ENCODE assay signal across 19 cellular contexts in the genomic region with DNA sequence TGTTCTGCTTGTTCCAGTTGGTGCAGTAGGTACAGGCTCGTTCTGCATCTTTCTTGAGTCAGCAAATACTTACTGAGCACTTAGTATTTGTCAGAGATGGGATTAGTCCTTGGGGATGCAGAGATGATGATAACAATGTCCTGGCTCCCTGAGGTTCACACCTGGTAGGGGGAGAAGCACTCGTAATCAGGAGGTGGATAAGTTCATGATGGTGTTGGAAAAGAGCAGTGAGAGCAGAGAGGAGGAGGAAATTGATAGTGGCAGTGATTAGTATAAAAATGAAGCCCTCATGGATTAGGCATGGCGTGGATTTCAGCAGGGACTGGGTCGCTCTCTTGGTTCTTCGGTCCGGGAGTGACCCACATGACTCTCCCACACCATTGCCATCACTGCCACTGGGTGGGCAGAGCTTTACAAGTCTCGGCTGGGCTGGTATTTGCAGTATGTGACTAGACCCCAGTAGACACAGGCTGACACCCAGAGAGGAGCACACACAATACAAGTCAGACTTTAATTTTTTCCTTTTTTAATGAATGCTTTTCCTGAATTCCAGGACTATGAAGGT. TPM values are rescaled to one million over a fixed set of nuclear protein-coding genes. Genes with fewer than 3 reads are reported as not detected.
DNase-seq lines count a peak whose midpoint lies in the region; ATAC-seq and TF ChIP-seq lines count a peak whose summit lies in the region.
"Had no signal": no experiment of that assay in that cellular context is flagged by ENCODE, and none has a peak within 500 bp of the region (broad histone marks: within the 10 kb centered on the region; RNA-seq: fewer than 3 reads in every experiment).

No MANE protein-coding gene starts in this region.

- no peak overlapping the region for H3K27ac Mint-ChIP-seq in naive B cell
- H3K27ac Mint-ChIP-seq: activated T-helper 2 cell treated with anti-CD3 and anti-CD28 coated beads, Interferon-gamma antibody, Interleukin-2, Interleukin-4, amounts not matched to agents 10 μg/mL and 5 μg/mL and 100 μg/mL, durations not matched to agents 14 hours and 24 hours and 36 hours; T-helper 1 cell treated with Interleukin-12 subunit alpha and Interleukin-12 subunit beta and Interleukin-4 antibody, amounts not matched to agents 30 μg/mL and 1 μg/mL, for 36 hours had no signal

- peaks cover 71 to 93% (median 84%) of the 10 kb centered on the region in 3 donors for H3K27me3 Mint-ChIP-seq in naive B cell

- peak overlapping the region; percentile 73 for H3K4me3 ChIP-seq in left ventricle myocardium inferior
- H3K4me3 ChIP-seq: body of pancreas had no signal

- peaks cover 0 to 4% (median 0%) of the 10 kb centered on the region in 7 donors for H3K9me3 Mint-ChIP-seq in naive B cell
- H3K9me3 Mint-ChIP-seq: activated T-helper 2 cell treated with anti-CD3 and anti-CD28 coated beads, Interferon-gamma antibody, Interleukin-2, Interleukin-4, amounts not matched to agents 10 μg/mL and 5 μg/mL and 100 μg/mL, durations not matched to agents 14 hours and 24 hours and 36 hours; T-helper 1 cell treated with Interleukin-12 subunit alpha and Interleukin-12 subunit beta and Interleukin-4 antibody, amounts not matched to agents 30 μg/mL and 1 μg/mL, for 36 hours had no signal

- DNase-seq in left ventricle myocardium inferior (no peak), Right ventricle myocardium superior (no peak), naive B cell (no peak), HuH-7 (ENCODE audit: low spot score) (no peak)
- no peak for DNase-seq in stimulated activated CD4-positive, alpha-beta T cell treated with anti-CD3 and anti-CD28 coated beads, Interleukin-15, amount 100 ng/mL, for 24 hours
- DNase-seq: body of pancreas; effector CD8-positive, alpha-beta T cell; H7; NCI-H2107; stimulated activated CD4-positive, alpha-beta T cell treated with anti-CD3 and anti-CD28 coated beads, Interleukin-4, amount 100 ng/mL, for 4 hours had no signal

- H3K4me3 Mint-ChIP-seq in naive B cell = peak overlapping the region in 7 of 8 donors; percentile 26 to 92 (median 87)

- H3K4me1 ChIP-seq in left ventricle myocardium inferior = peaks cover 56% of the 10 kb centered on the region

- intact Hi-C loops in left ventricle myocardium inferior (cut with micrococcal nuclease) = no loop called here
- intact Hi-C loops in Right ventricle myocardium superior (cut with DNase I) = no loop called here

- H3K27ac ChIP-seq in left ventricle myocardium inferior (replicated peaks) (no peak overlapping the region), VCaP (peak overlapping the region; percentile 71), temporal lobe (ENCODE audit: low read depth, low read length) (peak overlapping the region; percentile 72)
- H3K27ac ChIP-seq: BLaER1 had no signal

- H3K36me3 ChIP-seq in left ventricle myocardium inferior = no peaks in the 10 kb centered on the region
- H3K36me3 ChIP-seq: BLaER1 had no signal

- no peaks in the 10 kb centered on the region for H3K9me3 ChIP-seq in left ventricle myocardium inferior (replicated peaks)
- H3K9me3 ChIP-seq: body of pancreas had no signal

- TF ChIP-seq CTCF in left ventricle myocardium inferior (IDR thresholded peaks at IDR 0.05; ENCODE audit: borderline replicate concordance) (no peak), VCaP (conservative IDR thresholded peaks at IDR 0.05) (no peak)

- peaks cover 49% of the 10 kb centered on the region for H3K27me3 ChIP-seq in left ventricle myocardium inferior (ENCODE audit: low read depth)
- H3K27me3 ChIP-seq: body of pancreas had no signal

- H3K36me3 Mint-ChIP-seq in naive B cell = no peaks in the 10 kb centered on the region

- ATAC-seq in Right ventricle myocardium superior (ENCODE audit: poor library complexity) = no peak
- ATAC-seq in naive B cell (ENCODE audit: low read depth in 2 of 2) = no peak
- no peak for ATAC-seq in HG03175 (IDR thresholded peaks at IDR 0.05; ENCODE audit: unreplicated experiment)

- H3K4me1 Mint-ChIP-seq in naive B cell = peaks cover 18 to 28% (median 22%) of the 10 kb centered on the region in 3 donors

RNA-seq across cellular contexts. Expression of a gene that starts 1.4 kb away (rescaled TPM):
- total RNA-seq in left ventricle myocardium inferior = 2.8 TPM
- 4.1 TPM for total RNA-seq in Right ventricle myocardium superior
- under 1 TPM in 2 of 6 donors, not detected in 4; 0.04 to 0.12 TPM for polyA plus RNA-seq in naive B cell (ENCODE audit: low read depth in 6 of 6)
- 37.1 TPM for total RNA-seq in temporal lobe
- total RNA-seq: fibroblast of villous mesenchyme, myocyte, RPMI7951 had no signal
